In genomic region chr3:182617511-182617910, GRCh38 we compare ENCODE assay signal across 10 cellular contexts.
A peak's percentile ranks its signal among the peaks of the same experiment; 100 is the strongest.
DNase-seq lines count a peak whose midpoint lies in the region; ATAC-seq and TF ChIP-seq lines count a peak whose summit lies in the region.
"Had no signal": no experiment of that assay in that cellular context is flagged by ENCODE, and none has a peak within 500 bp of the region (broad histone marks: within the 10 kb centered on the region; RNA-seq: fewer than 3 reads in every experiment).

No MANE protein-coding gene starts in this region.

- H3K9me2 ChIP-seq in HCT116 (ENCODE audit: insufficient read depth), result no peaks in the 10 kb centered on the region

- H3K27me3 ChIP-seq in HCT116 (ENCODE audit: insufficient read depth, low read length), result no peaks in the 10 kb centered on the region

- no peaks in the 10 kb centered on the region for H4K20me1 ChIP-seq in HCT116 (ENCODE audit: insufficient read depth)

- intact Hi-C loops in HCT116 (cut with micrococcal nuclease), result loop anchor here (5.0 to 10.0 kb wide), 4 partner anchors 125 to 1410 kb away; no protein-coding TSS in a partner anchor

- H3K9me3 Mint-ChIP-seq in brain, result peaks cover 0 to 4% (median 0%) of the 10 kb centered on the region in 5 experiments
- H3K9me3 Mint-ChIP-seq: H9 had no signal

- H3K79me2 ChIP-seq in HCT116 (ENCODE audit: insufficient read depth, low read length), result no peaks in the 10 kb centered on the region

- ATAC-seq in HCT116 (no peak), HG03571 (IDR thresholded peaks at IDR 0.05; ENCODE audit: unreplicated experiment) (no peak), GM21576 (IDR thresholded peaks at IDR 0.05; ENCODE audit: unreplicated experiment) (no peak)

- H3K4me1 Mint-ChIP-seq in brain, result peaks cover 34% of the 10 kb centered on the region

- CTCF ChIA-PET in HCT116 (lab: Charles Lee), result no interaction called here

- no peak overlapping the region for H3K9ac ChIP-seq in HCT116 (ENCODE audit: low read length)

- TF ChIP-seq RAD21 in HCT116 (IDR thresholded peaks at IDR 0.05; ENCODE audit: low read depth), result no peak

- peaks cover 5 to 14% of the 10 kb centered on the region in 2 experiments for H3K4me1 ChIP-seq in HCT116 (ENCODE audit: control insufficient read depth in 1 of 2, insufficient read depth in 2 of 2, low read length in 2 of 2)

- TF ChIP-seq CTCF in HCT116 (IDR thresholded peaks at IDR 0.05 in 2 of 3, conservative IDR thresholded peaks at IDR 0.05 in 1 of 3; ENCODE audit: borderline replicate concordance in 1 of 3, insufficient read depth in 1 of 3, low read depth in 2 of 3, low read length in 2 of 3) (no peak), brain (conservative IDR thresholded peaks at IDR 0.05) (no peak)

- H3K27me3 Mint-ChIP-seq in brain, result peaks cover 10% of the 10 kb centered on the region

- TF ChIP-seq POLR2A in HCT116 (IDR thresholded peaks at IDR 0.05; ENCODE audit: borderline replicate concordance, extremely low read depth, insufficient read depth, insufficient read length), result no peak

- BruUV-seq in HCT116 (replicated peaks; lab: Mats Ljungman, UMichigan), result no TSS peak

- peak overlapping the region; percentile 52 to 85 (median 78) for H3K27ac Mint-ChIP-seq in brain
- H3K27ac Mint-ChIP-seq: H9 had no signal

- peak overlapping the region in 2 of 5 experiments; percentile 68 to 76 for H3K4me3 Mint-ChIP-seq in brain
- H3K4me3 Mint-ChIP-seq: H9 had no signal

- H3K27ac ChIP-seq in HCT116 (ENCODE audit: low read depth, low read length), result no peak overlapping the region
- H3K27ac ChIP-seq: C4-2B had no signal

- DNase-seq in HCT116 (ENCODE audit: low read depth, low spot score), result no peak
- peak; percentile 47 for DNase-seq in NCI-H774 (lab: John Stamatoyannopoulos, UW)
- peak; percentile 14 for DNase-seq in medulla oblongata (ENCODE audit: extremely low spot score)
- no peak for DNase-seq in stimulated activated naive CD4-positive, alpha-beta T cell (lab: John Stamatoyannopoulos, UW)
- DNase-seq: H9; NK-92 treated with Interleukin-12 subunit alpha and Interleukin-12 subunit beta, amount 100 ng/mL, for 24 hours had no signal

- peak overlapping the region; percentile 81 for H2AFZ ChIP-seq in HCT116 (ENCODE audit: low read depth, low read length, poor library complexity, severe bottlenecking)

- RAD21 ChIA-PET in HCT116 (lab: Charles Lee; ENCODE audit: low non-redundant PET in 1 of 2, low total read pairs in 2 of 2, uncharacterized antibody in 2 of 2, unreplicated experiment in 2 of 2), result interaction anchor here in 1 of 2 experiments (0.5 kb wide), 1 partner anchor 529 kb away, joined by 3 read pairs; no protein-coding TSS in a partner anchor

- H3K4me3 ChIP-seq in HCT116 (replicated peaks in 1 of 2; ENCODE audit: low read depth in 1 of 2, low read length in 2 of 2), result no peak overlapping the region

- H3K4me2 ChIP-seq in HCT116 (ENCODE audit: low read length), result no peak overlapping the region

- POLR2A ChIA-PET in HCT116 (lab: Charles Lee), result no interaction called here

- no peaks in the 10 kb centered on the region for H3K36me3 Mint-ChIP-seq in brain

- no peaks in the 10 kb centered on the region for H3K36me3 ChIP-seq in HCT116 (ENCODE audit: control insufficient read depth in 1 of 2, insufficient read depth in 2 of 2, low read length in 2 of 2)

- H3K9me3 ChIP-seq in HCT116 (ENCODE audit: control insufficient read depth in 1 of 2, insufficient read depth in 1 of 2, low read depth in 1 of 2, low read length in 2 of 2), result no peaks in the 10 kb centered on the region

TF ChIP-seq in HCT116, 20 proteins besides CTCF, POLR2A, EP300 and RAD21:
- TF ChIP-seq ATF3 (IDR thresholded peaks at IDR 0.05), result no peak
- no peak for TF ChIP-seq FOSL1 (IDR thresholded peaks at IDR 0.05; ENCODE audit: low read depth)
- no peak for TF ChIP-seq EZH2phosphoT487 (IDR thresholded peaks at IDR 0.05; ENCODE audit: borderline replicate concordance)
- TF ChIP-seq EZH2 (IDR thresholded peaks at IDR 0.05), result no peak
- TF ChIP-seq JUND (IDR thresholded peaks at IDR 0.05), result no peak
- no peak for TF ChIP-seq CEBPB (IDR thresholded peaks at IDR 0.05; ENCODE audit: low read depth)
- TF ChIP-seq YY1 (IDR thresholded peaks at IDR 0.05; ENCODE audit: extremely low read depth, insufficient replicate concordance, low read depth, low read length), result no peak
- no peak for TF ChIP-seq CBX3 (IDR thresholded peaks at IDR 0.05; ENCODE audit: low read depth)
- no peak for TF ChIP-seq TCF7L2 (IDR thresholded peaks at IDR 0.05; ENCODE audit: borderline replicate concordance, extremely low read depth, insufficient read depth, insufficient read length)

Comparison
In these comparisons a context has a peak if more than half of its experiments do, and no peak if none do; other contexts are left out.
1. DNase-seq: peak in NCI-H774 (single experiment) and medulla oblongata (single experiment); none in HCT116 (single experiment) and stimulated activated naive CD4-positive, alpha-beta T cell (0 of 6).